In genomic region chr1:50985094-50985493, GRCh38 we compare ENCODE assay signal across 15 cellular contexts. TPM values are rescaled to one million over a fixed set of nuclear protein-coding genes. Genes with fewer than 3 reads are reported as not detected.
A peak's percentile ranks its signal among the peaks of the same experiment; 100 is the strongest.
DNase-seq lines count a peak whose midpoint lies in the region; FAIRE-seq and TF ChIP-seq lines count a peak whose summit lies in the region.
"Had no signal": no experiment of that assay in that cellular context is flagged by ENCODE, and none has a peak within 500 bp of the region (broad histone marks: within the 10 kb centered on the region; RNA-seq: fewer than 3 reads in every experiment).

No MANE protein-coding gene starts in this region.

- no peaks in the 10 kb centered on the region for H3K27me3 ChIP-seq in osteoblast (ENCODE audit: insufficient read depth, low read length)
- H3K27me3 ChIP-seq in BE2C: no peaks in the 10 kb centered on the region
- H3K27me3 ChIP-seq in prostate gland (replicated peaks; ENCODE audit: insufficient read depth): no peaks in the 10 kb centered on the region

- H3K4me3 ChIP-seq in osteoblast (ENCODE audit: insufficient read depth, low read length) (no peak overlapping the region), BE2C (ENCODE audit: low read depth, low read length) (no peak overlapping the region), prostate gland (no peak overlapping the region)

- H3K9me3 ChIP-seq in osteoblast (ENCODE audit: low read depth, low read length) (no peaks in the 10 kb centered on the region), BE2C (no peaks in the 10 kb centered on the region), prostate gland (no peaks in the 10 kb centered on the region)

- 20% methylated on average over 1 of the region's 1 CpG for WGBS in prostate gland

- H3K4me2 ChIP-seq in osteoblast (ENCODE audit: insufficient read depth, low read length): peak overlapping the region; percentile 34

- peaks cover 48% of the 10 kb centered on the region for H3K79me2 ChIP-seq in osteoblast (ENCODE audit: insufficient read depth, low read length)

- no peak for TF ChIP-seq POLR2A in prostate gland (IDR thresholded peaks at IDR 0.05)

- TF ChIP-seq CTCF in osteoblast (IDR thresholded peaks at IDR 0.05; ENCODE audit: extremely low read depth, low read depth, low read length): no peak
- TF ChIP-seq CTCF in BE2C (IDR thresholded peaks at IDR 0.05; ENCODE audit: low read depth, low read length): no peak
- no peak for TF ChIP-seq CTCF in prostate gland (IDR thresholded peaks at IDR 0.05)

- H3K4me1 ChIP-seq in osteoblast (ENCODE audit: insufficient read depth, low read length): peaks cover 21% of the 10 kb centered on the region
- no peaks in the 10 kb centered on the region for H3K4me1 ChIP-seq in BE2C
- H3K4me1 ChIP-seq in prostate gland (replicated peaks): no peaks in the 10 kb centered on the region

- FAIRE-seq in GM19239 (lab: Jason Lieb, UNC): peak; percentile 23
- FAIRE-seq: small intestine had no signal

- no peaks in the 10 kb centered on the region for H4K20me1 ChIP-seq in osteoblast (ENCODE audit: insufficient read depth, low read length)

- H3K36me3 ChIP-seq in osteoblast (ENCODE audit: insufficient read depth, low read length) (no peaks in the 10 kb centered on the region), BE2C (no peaks in the 10 kb centered on the region), prostate gland (no peaks in the 10 kb centered on the region)

- intact Hi-C loops in prostate gland (cut with DNase I): no loop called here

- peak overlapping the region; percentile 30 for H2AFZ ChIP-seq in osteoblast (ENCODE audit: low read length)

- peak; percentile 66 for DNase-seq in NCI-H146 (lab: John Stamatoyannopoulos, UW)
- no peak for DNase-seq in NCI-H146 treated with DMSO at 0.1 percent for 48 hours (lab: John Stamatoyannopoulos, UW; ENCODE audit: unreplicated experiment)
- no peak for DNase-seq in GM19239 (ENCODE audit: insufficient read length, low spot score)
- peak; percentile 85 for DNase-seq in NCI-H69 (lab: John Stamatoyannopoulos, UW)
- no peak for DNase-seq in osteoblast (ENCODE audit: insufficient read length, low spot score, missing footprints)
- DNase-seq in BE2C: no peak
- no peak for DNase-seq in activated CD4-positive, alpha-beta T cell treated with anti-CD3 and anti-CD28 coated beads for 1 hour
- no peak for DNase-seq in prostate gland (ENCODE audit: low spot score)
- DNase-seq: activated CD4-positive, alpha-beta T cell treated with anti-CD3 and anti-CD28 coated beads, Interleukin-2, amount 50 U/mL, for 4 hours; CD4-positive, CD25-positive, alpha-beta regulatory T cell; effector CD4-positive, alpha-beta T cell; hypothalamus; NCI-H1930; small intestine; trophoblast cell had no signal

- H3K27ac ChIP-seq in osteoblast (ENCODE audit: low read depth, low read length) (no peak overlapping the region), prostate gland (no peak overlapping the region)

RNA-seq across cellular contexts. Expression of gene CDKN2C, which starts 15.0 kb away (rescaled TPM):
- total RNA-seq in osteoblast (18.9 and 34.4 TPM in 2 replicates), prostate gland (1 to 10 TPM; 6.8 to 8.4 TPM)
- 60.6 TPM for polyA plus RNA-seq in BE2C (2012; ENCODE audit: insufficient read depth, insufficient read length, low read depth)

RNA-seq across cellular contexts. Expression of gene FAF1, which starts 25.0 kb away (rescaled TPM):
- total RNA-seq in osteoblast (40.5 and 52.2 TPM in 2 replicates), prostate gland (10 to 100 TPM; 40.4 to 41.5 TPM)
- 29.0 TPM for polyA plus RNA-seq in BE2C (2012; ENCODE audit: insufficient read depth, insufficient read length, low read depth)

Comparison
In these comparisons a context has a peak if more than half of its experiments do, and no peak if none do; other contexts are left out.
1. DNase-seq: peak in NCI-H146 (single experiment) and NCI-H69 (single experiment); none in NCI-H146 treated with DMSO at 0.1 percent for 48 hours (single experiment), GM19239 (single experiment), osteoblast (single experiment), BE2C (single experiment), activated CD4-positive, alpha-beta T cell treated with anti-CD3 and anti-CD28 coated beads for 1 hour (single experiment) and prostate gland (single experiment).